ENCODE assay signal across 1 cellular context in genomic region chr2:217790681-217791392, GRCh38.
TF ChIP-seq lines count a peak whose summit lies in the region.

No MANE protein-coding gene starts in this region.

TF ChIP-seq in A549, 52 proteins besides CTCF, POLR2A, EP300 and RAD21 (continued from another document):
- TF ChIP-seq MAX (IDR thresholded peaks at IDR 0.05), result no peak
- no peak for TF ChIP-seq PBX3 (IDR thresholded peaks at IDR 0.05)
- no peak for TF ChIP-seq KDM5A (IDR thresholded peaks at IDR 0.05)
- TF ChIP-seq FOXS1 (CRISPR knock-in tag; IDR thresholded peaks at IDR 0.05), result no peak
- no peak for TF ChIP-seq CBX2 (IDR thresholded peaks at IDR 0.05; ENCODE audit: borderline replicate concordance, low read depth)
- no peak for TF ChIP-seq FOSL2 (IDR thresholded peaks at IDR 0.05)
- TF ChIP-seq FOSL2 (CRISPR knock-in tag; IDR thresholded peaks at IDR 0.05), result no peak
- TF ChIP-seq E2F6 (IDR thresholded peaks at IDR 0.05; ENCODE audit: borderline replicate concordance, low read depth), result no peak
- TF ChIP-seq PHF8 (IDR thresholded peaks at IDR 0.05; ENCODE audit: borderline replicate concordance, low read depth), result no peak
- TF ChIP-seq SREBF2 (IDR thresholded peaks at IDR 0.05), result no peak
TF ChIP-seq in A549: peak in this region for 0.
